1 cellular context compared by ENCODE assay signal in genomic region chr14:73780391-73780790, GRCh38.
TF ChIP-seq lines count a peak whose summit lies in the region.

No MANE protein-coding gene starts in this region.

TF ChIP-seq in IMR-90, 13 proteins besides CTCF, POLR2A, EP300 and RAD21:
- TF ChIP-seq FOS (IDR thresholded peaks at IDR 0.05; ENCODE audit: low read depth, low read length) (no peak), RFX5 (IDR thresholded peaks at IDR 0.05; ENCODE audit: low read depth, low read length) (no peak), CEBPB (IDR thresholded peaks at IDR 0.05; ENCODE audit: low read depth, low read length) (no peak), RCOR1 (IDR thresholded peaks at IDR 0.05; ENCODE audit: insufficient replicate concordance, low read length) (no peak), MXI1 (IDR thresholded peaks at IDR 0.05; ENCODE audit: borderline replicate concordance, low read depth, low read length) (no peak), MAZ (IDR thresholded peaks at IDR 0.05; ENCODE audit: borderline replicate concordance, low read depth, low read length) (no peak), CHD1 (IDR thresholded peaks at IDR 0.05; ENCODE audit: low read depth, low read length) (no peak), BHLHE40 (IDR thresholded peaks at IDR 0.05; ENCODE audit: low read depth, low read length) (no peak), MAFK (IDR thresholded peaks at IDR 0.05; ENCODE audit: low read depth, low read length) (no peak), SMC3 (IDR thresholded peaks at IDR 0.05; ENCODE audit: low read depth, low read length) (no peak), NFE2L2 (IDR thresholded peaks at IDR 0.05; ENCODE audit: low read depth, low read length) (no peak)
- TF ChIP-seq, protein P1, sequence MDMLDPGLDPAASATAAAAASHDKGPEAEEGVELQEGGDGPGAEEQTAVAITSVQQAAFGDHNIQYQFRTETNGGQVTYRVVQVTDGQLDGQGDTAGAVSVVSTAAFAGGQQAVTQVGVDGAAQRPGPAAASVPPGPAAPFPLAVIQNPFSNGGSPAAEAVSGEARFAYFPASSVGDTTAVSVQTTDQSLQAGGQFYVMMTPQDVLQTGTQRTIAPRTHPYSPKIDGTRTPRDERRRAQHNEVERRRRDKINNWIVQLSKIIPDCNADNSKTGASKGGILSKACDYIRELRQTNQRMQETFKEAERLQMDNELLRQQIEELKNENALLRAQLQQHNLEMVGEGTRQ (IDR thresholded peaks at IDR 0.05; ENCODE audit: low read depth, low read length) = no peak
- TF ChIP-seq, protein P2, sequence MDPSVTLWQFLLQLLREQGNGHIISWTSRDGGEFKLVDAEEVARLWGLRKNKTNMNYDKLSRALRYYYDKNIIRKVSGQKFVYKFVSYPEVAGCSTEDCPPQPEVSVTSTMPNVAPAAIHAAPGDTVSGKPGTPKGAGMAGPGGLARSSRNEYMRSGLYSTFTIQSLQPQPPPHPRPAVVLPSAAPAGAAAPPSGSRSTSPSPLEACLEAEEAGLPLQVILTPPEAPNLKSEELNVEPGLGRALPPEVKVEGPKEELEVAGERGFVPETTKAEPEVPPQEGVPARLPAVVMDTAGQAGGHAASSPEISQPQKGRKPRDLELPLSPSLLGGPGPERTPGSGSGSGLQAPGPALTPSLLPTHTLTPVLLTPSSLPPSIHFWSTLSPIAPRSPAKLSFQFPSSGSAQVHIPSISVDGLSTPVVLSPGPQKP (IDR thresholded peaks at IDR 0.05; ENCODE audit: borderline replicate concordance, low read depth, low read length) = no peak
